In genomic region chr21:34797202-34797527, GRCh38 we compare ENCODE assay signal across 16 cellular contexts.
DNase-seq lines count a peak whose midpoint lies in the region; ATAC-seq, FAIRE-seq and TF ChIP-seq lines count a peak whose summit lies in the region.
"Had no signal": no experiment of that assay in that cellular context is flagged by ENCODE, and none has a peak within 500 bp of the region (broad histone marks: within the 10 kb centered on the region; RNA-seq: fewer than 3 reads in every experiment).

No MANE protein-coding gene starts in this region.

- TF ChIP-seq RAD21 in HepG2 (CRISPR knock-in tag; IDR thresholded peaks at IDR 0.05) = no peak

- H3K4me2 ChIP-seq in HepG2 (ENCODE audit: low read depth, low read length) = no peak overlapping the region

- FAIRE-seq in HepG2 (lab: Jason Lieb, UNC) = no peak

- POLR2A ChIA-PET in HepG2 (lab: Yijun Ruan, JAX) = interaction anchor here (0.8 to 4.2 kb wide), 8 partner anchors 15 to 90 kb away, joined by 3 to 49 read pairs (median 16); no protein-coding TSS in a partner anchor

- intact Hi-C loops in HepG2 (cut with micrococcal nuclease; ENCODE audit: unreplicated experiment) (no loop called here), right lobe of liver (cut with DNase I) (loop anchor here in 1 of 2 donors (5.0 kb wide), 1 partner anchor 90 kb away; no protein-coding TSS in a partner anchor)

- H2AFZ ChIP-seq in HepG2 (ENCODE audit: low read length) = no peak overlapping the region

- H3K36me3 ChIP-seq in HepG2 (replicated peaks in 1 of 2; ENCODE audit: control insufficient read depth in 1 of 2, insufficient read depth in 2 of 2, low read length in 2 of 2) = peaks cover 4 to 26% of the 10 kb centered on the region in 2 experiments; a peak in 3 of 5 replicates
- peaks cover 0 to 3% (median 0%) of the 10 kb centered on the region in 4 donors for H3K36me3 ChIP-seq in right lobe of liver

- TF ChIP-seq CTCF in HepG2 (CRISPR knock-in tag; IDR thresholded peaks at IDR 0.05) = no peak
- no peak for TF ChIP-seq CTCF in right lobe of liver (IDR thresholded peaks at IDR 0.05)
- TF ChIP-seq CTCF in nephron (IDR thresholded peaks at IDR 0.05; ENCODE audit: unreplicated experiment in 3 of 3) = no peak

- no peaks in the 10 kb centered on the region for H4K20me1 ChIP-seq in HepG2 (ENCODE audit: insufficient read depth, low read length)

- H3K4me3 Mint-ChIP-seq in effector memory CD8-positive, alpha-beta T cell = no peak overlapping the region
- no peak overlapping the region for H3K4me3 Mint-ChIP-seq in nephron
- H3K4me3 Mint-ChIP-seq in stimulated activated naive CD8-positive, alpha-beta T cell treated with anti-CD3 and anti-CD28 coated beads, Interleukin-15, amount 100 ng/mL, for 72 hours = no peak overlapping the region

- H3K4me3 ChIP-seq in HepG2 (replicated peaks in 1 of 3; ENCODE audit: insufficient read depth in 1 of 3, low read depth in 2 of 3, low read length in 3 of 3) (no peak overlapping the region), right lobe of liver (no peak overlapping the region)

- H3K4me1 ChIP-seq in HepG2 (ENCODE audit: insufficient read depth, low read length) (peaks cover 92% of the 10 kb centered on the region), right lobe of liver (peaks cover 0 to 61% (median 13%) of the 10 kb centered on the region in 4 donors)

- in situ Hi-C loops in HepG2 (cut with HindIII; ENCODE audit: extremely low pct_ligation_motif_present, low pct_unique_long_range_greater_than_20kb) = no loop called here

- ATAC-seq in HepG2 = no peak
- no peak for ATAC-seq in right lobe of liver
- ATAC-seq in effector memory CD8-positive, alpha-beta T cell (replicated peaks) = no peak
- ATAC-seq in HG03039 (IDR thresholded peaks at IDR 0.05; ENCODE audit: unreplicated experiment) = no peak
- no peak for ATAC-seq in stimulated activated naive CD8-positive, alpha-beta T cell treated with anti-CD3 and anti-CD28 coated beads, Interleukin-15, amount 100 ng/mL, for 72 hours

- no peaks in the 10 kb centered on the region for H3K79me2 ChIP-seq in HepG2 (ENCODE audit: insufficient read depth, low read length)

- H3K27ac ChIP-seq in HepG2 (ENCODE audit: extremely low read length, insufficient read depth, low read length) = peak overlapping the region; percentile 66
- no peak overlapping the region for H3K27ac ChIP-seq in right lobe of liver
- H3K27ac ChIP-seq: brain microvascular endothelial cell had no signal

- CTCF ChIA-PET in HepG2 (lab: Yijun Ruan, JAX; ENCODE audit: low intra/inter-chr PET ratio, low total read pairs) = no interaction called here

- TF ChIP-seq POLR2A in HepG2 (IDR thresholded peaks at IDR 0.05; ENCODE audit: insufficient read depth in 1 of 2, low read depth in 2 of 2, low read length in 2 of 2) (no peak), right lobe of liver (IDR thresholded peaks at IDR 0.05) (no peak)

- TF ChIP-seq EP300 in HepG2 (IDR thresholded peaks at IDR 0.05; ENCODE audit: low read depth in 2 of 2, low read length in 2 of 2) (no peak), HepG2 (CRISPR knock-in tag; IDR thresholded peaks at IDR 0.05; ENCODE audit: borderline replicate concordance) (no peak)

- BruUV-seq in HepG2 (replicated peaks; lab: Mats Ljungman, UMichigan) = no TSS peak

- H3K9me3 ChIP-seq in HepG2 (ENCODE audit: low read length) (no peaks in the 10 kb centered on the region), right lobe of liver (no peaks in the 10 kb centered on the region)

- H3K27me3 ChIP-seq in HepG2 (ENCODE audit: control insufficient read depth in 1 of 2, insufficient read depth in 2 of 2, low read length in 2 of 2) = no peaks in the 10 kb centered on the region
- no peaks in the 10 kb centered on the region for H3K27me3 ChIP-seq in right lobe of liver
- H3K27me3 ChIP-seq: brain microvascular endothelial cell had no signal

- H3K36me3 Mint-ChIP-seq in effector memory CD8-positive, alpha-beta T cell (ENCODE audit: insufficient read depth) = peaks cover 71% of the 10 kb centered on the region
- no peaks in the 10 kb centered on the region for H3K36me3 Mint-ChIP-seq in nephron (ENCODE audit: low read depth)

- peaks cover 12 to 15% of the 10 kb centered on the region in 2 donors for H3K4me1 Mint-ChIP-seq in effector memory CD8-positive, alpha-beta T cell (ENCODE audit: low read depth in 2 of 2)
- H3K4me1 Mint-ChIP-seq in nephron = peaks cover 71% of the 10 kb centered on the region
- peaks cover 11% of the 10 kb centered on the region for H3K4me1 Mint-ChIP-seq in stimulated activated naive CD8-positive, alpha-beta T cell treated with anti-CD3 and anti-CD28 coated beads, Interleukin-15, amount 100 ng/mL, for 72 hours

- H3K9ac ChIP-seq in HepG2 (ENCODE audit: insufficient read depth, low read depth, low read length) = no peak overlapping the region

- DNase-seq in HepG2 (ENCODE audit: low spot score) (no peak), right lobe of liver (no peak), NCI-H1092 treated with DMSO at 0.1 percent for 48 hours (lab: John Stamatoyannopoulos, UW) (no peak), NCI-H2029 treated with DMSO at 0.1 percent for 48 hours (lab: John Stamatoyannopoulos, UW) (no peak)
- DNase-seq in effector memory CD8-positive, alpha-beta T cell = no peak
- DNase-seq in stimulated activated naive CD8-positive, alpha-beta T cell treated with anti-CD3 and anti-CD28 coated beads, Interleukin-15, amount 100 ng/mL, for 72 hours = no peak
- DNase-seq: activated gamma-delta T cell; brain microvascular endothelial cell; DMS 273 treated with DMSO at 0.1 percent for 48 hours; effector CD8-positive, alpha-beta T cell; Kasumi-1; NCI-H146; NCI-H446; stimulated activated CD4-positive, alpha-beta T cell treated with anti-CD3 and anti-CD28 coated beads, Interleukin-12 subunit alpha, Interleukin-12 subunit beta, amount 100 ng/mL, for 4 hours had no signal

- H3K27ac Mint-ChIP-seq in effector memory CD8-positive, alpha-beta T cell = peak overlapping the region; percentile 56 to 68
- peak overlapping the region; percentile 84 to 93 (median 91) for H3K27ac Mint-ChIP-seq in nephron
- H3K27ac Mint-ChIP-seq in stimulated activated naive CD8-positive, alpha-beta T cell treated with anti-CD3 and anti-CD28 coated beads, Interleukin-15, amount 100 ng/mL, for 72 hours = no peak overlapping the region

- H3K27me3 Mint-ChIP-seq in effector memory CD8-positive, alpha-beta T cell = no peaks in the 10 kb centered on the region
- H3K27me3 Mint-ChIP-seq in nephron (ENCODE audit: low read depth) = peaks cover 13% of the 10 kb centered on the region
- H3K27me3 Mint-ChIP-seq in stimulated activated naive CD8-positive, alpha-beta T cell treated with anti-CD3 and anti-CD28 coated beads, Interleukin-15, amount 100 ng/mL, for 72 hours = no peaks in the 10 kb centered on the region

- no peaks in the 10 kb centered on the region for H3K9me3 Mint-ChIP-seq in effector memory CD8-positive, alpha-beta T cell
- H3K9me3 Mint-ChIP-seq in nephron = no peaks in the 10 kb centered on the region
- no peaks in the 10 kb centered on the region for H3K9me3 Mint-ChIP-seq in stimulated activated naive CD8-positive, alpha-beta T cell treated with anti-CD3 and anti-CD28 coated beads, Interleukin-15, amount 100 ng/mL, for 72 hours

TF ChIP-seq in HepG2, 621 proteins besides CTCF, POLR2A, EP300 and RAD21 (continues in another document):
- TF ChIP-seq NAIF1 (CRISPR knock-in tag; IDR thresholded peaks at IDR 0.05; ENCODE audit: borderline replicate concordance) (no peak), ZNF101 (CRISPR knock-in tag; IDR thresholded peaks at IDR 0.05; ENCODE audit: borderline replicate concordance, low read depth) (no peak), USF2 (IDR thresholded peaks at IDR 0.05; ENCODE audit: low read depth, low read length) (no peak), USF2 (CRISPR knock-in tag; IDR thresholded peaks at IDR 0.05; ENCODE audit: borderline replicate concordance) (no peak), ATM (IDR thresholded peaks at IDR 0.05; ENCODE audit: borderline replicate concordance) (no peak), ZNF24 (IDR thresholded peaks at IDR 0.05) (no peak), MBD4 (IDR thresholded peaks at IDR 0.05; ENCODE audit: borderline replicate concordance, low read length) (no peak), REPIN1 (CRISPR knock-in tag; IDR thresholded peaks at IDR 0.05; ENCODE audit: borderline replicate concordance, low read depth) (no peak), NFE2 (CRISPR knock-in tag; IDR thresholded peaks at IDR 0.05) (no peak)

Comparison
In these comparisons a context has a peak if more than half of its experiments do, and no peak if none do; other contexts are left out.
1. H3K27ac Mint-ChIP-seq: peak in effector memory CD8-positive, alpha-beta T cell (2 of 2) and nephron (3 of 3); none in stimulated activated naive CD8-positive, alpha-beta T cell treated with anti-CD3 and anti-CD28 coated beads, Interleukin-15, amount 100 ng/mL, for 72 hours (0 of 2).